ENCODE assay signal across 23 cellular contexts in genomic region chr2:194870974-194871535, GRCh38.
DNase-seq lines count a peak whose midpoint lies in the region; ATAC-seq, FAIRE-seq and TF ChIP-seq lines count a peak whose summit lies in the region.
"Had no signal": no experiment of that assay in that cellular context is flagged by ENCODE, and none has a peak within 500 bp of the region (broad histone marks: within the 10 kb centered on the region; RNA-seq: fewer than 3 reads in every experiment).

No MANE protein-coding gene starts in this region.

- H3K9me3 Mint-ChIP-seq in natural killer cell treated with Interleukin-12 subunit alpha and Interleukin-12 subunit beta and Interleukin-15 and Interleukin-18, amount 100 ng/mL, for 72 hours = peaks cover 3% of the 10 kb centered on the region
- H3K9me3 Mint-ChIP-seq: H9 had no signal

- no peak overlapping the region for H3K4me2 ChIP-seq in A549

- no peaks in the 10 kb centered on the region for H3K36me3 Mint-ChIP-seq in natural killer cell treated with Interleukin-12 subunit alpha and Interleukin-12 subunit beta and Interleukin-15 and Interleukin-18, amount 100 ng/mL, for 72 hours
- H3K36me3 Mint-ChIP-seq: CD4-positive, alpha-beta memory T cell had no signal

- no peak overlapping the region for H3K4me3 Mint-ChIP-seq in natural killer cell treated with Interleukin-12 subunit alpha and Interleukin-12 subunit beta and Interleukin-15 and Interleukin-18, amount 100 ng/mL, for 72 hours
- H3K4me3 Mint-ChIP-seq: CD4-positive, alpha-beta memory T cell; H9 had no signal

- H3K27ac Mint-ChIP-seq in natural killer cell treated with Interleukin-12 subunit alpha and Interleukin-12 subunit beta and Interleukin-15 and Interleukin-18, amount 100 ng/mL, for 72 hours = no peak overlapping the region
- H3K27ac Mint-ChIP-seq: CD4-positive, alpha-beta memory T cell; H9 had no signal

- no peaks in the 10 kb centered on the region for H3K9me3 ChIP-seq in A549

- CTCF ChIA-PET in A549 (lab: Yijun Ruan, JAX) = no interaction called here

- 78% methylated on average over 1 of the region's 1 CpG for WGBS in A549 (ENCODE audit: missing lambda C conversion rate)

- TF ChIP-seq RAD21 in A549 (conservative IDR thresholded peaks at IDR 0.05 in 1 of 2, IDR thresholded peaks at IDR 0.05 in 1 of 2) = no peak

- TF ChIP-seq POLR2A in A549 (IDR thresholded peaks at IDR 0.05; ENCODE audit: low read length) = no peak

- H3K27ac ChIP-seq in A549 = no peak overlapping the region
- H3K27ac ChIP-seq: 22Rv1 had no signal

- DNase-seq in DMS 273 (lab: John Stamatoyannopoulos, UW; ENCODE audit: unreplicated experiment) (peak; percentile 60), DMS 273 treated with DMSO at 0.1 percent for 48 hours (lab: John Stamatoyannopoulos, UW) (no peak), A549 (ENCODE audit: low read depth in 1 of 2, low spot score in 1 of 2) (no peak), NCI-H524 treated with DMSO at 0.1 percent for 48 hours (lab: John Stamatoyannopoulos, UW) (peak; percentile 90)
- DNase-seq in activated naive CD4-positive, alpha-beta T cell (lab: John Stamatoyannopoulos, UW) = no peak
- DNase-seq in natural killer cell treated with Interleukin-12 subunit alpha and Interleukin-12 subunit beta and Interleukin-15 and Interleukin-18, amount 100 ng/mL, for 72 hours (ENCODE audit: low spot score) = no peak
- DNase-seq: Calu3; CD4-positive, alpha-beta memory T cell; GF-D8; H9; IMR-90; Karpas-422; MM.1S; NCI-H1092 treated with DMSO at 0.1 percent for 48 hours; NCI-H510A; RPMI8226; SIG-M5; T-helper 2 cell had no signal

- no peaks in the 10 kb centered on the region for H3K27me3 Mint-ChIP-seq in natural killer cell treated with Interleukin-12 subunit alpha and Interleukin-12 subunit beta and Interleukin-15 and Interleukin-18, amount 100 ng/mL, for 72 hours
- H3K27me3 Mint-ChIP-seq: CD4-positive, alpha-beta memory T cell had no signal

- ATAC-seq in A549 (no peak), HG03280 (IDR thresholded peaks at IDR 0.05; ENCODE audit: unreplicated experiment) (peak; percentile 58), HG03039 (IDR thresholded peaks at IDR 0.05; ENCODE audit: unreplicated experiment) (no peak)
- no peak for ATAC-seq in natural killer cell treated with Interleukin-12 subunit alpha and Interleukin-12 subunit beta and Interleukin-15 and Interleukin-18, amount 100 ng/mL, for 72 hours

- TF ChIP-seq CTCF in A549 (IDR thresholded peaks at IDR 0.05) = no peak

- POLR2A ChIA-PET in A549 (lab: Yijun Ruan, JAX) = no interaction called here

- TF ChIP-seq EP300 in A549 (IDR thresholded peaks at IDR 0.05) = no peak

- H3K4me1 ChIP-seq in A549 = no peaks in the 10 kb centered on the region

- FAIRE-seq in A549 (lab: Jason Lieb, UNC) = no peak
- FAIRE-seq: GM12892, GM19239 had no signal

- H3K4me1 Mint-ChIP-seq in natural killer cell treated with Interleukin-12 subunit alpha and Interleukin-12 subunit beta and Interleukin-15 and Interleukin-18, amount 100 ng/mL, for 72 hours (ENCODE audit: low read depth in 2 of 2) = no peaks in the 10 kb centered on the region

- H3K4me3 ChIP-seq in A549 = no peak overlapping the region

TF ChIP-seq in A549, 52 proteins besides CTCF, POLR2A, EP300 and RAD21:
- peak; percentile 46 for TF ChIP-seq MAFK (IDR thresholded peaks at IDR 0.05; ENCODE audit: partially characterized antibody)
- TF ChIP-seq FOSL2 (IDR thresholded peaks at IDR 0.05) = no peak
- TF ChIP-seq FOSL2 (CRISPR knock-in tag; IDR thresholded peaks at IDR 0.05) = no peak
- no peak for TF ChIP-seq HOXB5 (CRISPR knock-in tag; IDR thresholded peaks at IDR 0.05)
- TF ChIP-seq NR3C1 (IDR thresholded peaks at IDR 0.05) = no peak
- no peak for TF ChIP-seq BCL3 (IDR thresholded peaks at IDR 0.05)
- TF ChIP-seq, protein P1, sequence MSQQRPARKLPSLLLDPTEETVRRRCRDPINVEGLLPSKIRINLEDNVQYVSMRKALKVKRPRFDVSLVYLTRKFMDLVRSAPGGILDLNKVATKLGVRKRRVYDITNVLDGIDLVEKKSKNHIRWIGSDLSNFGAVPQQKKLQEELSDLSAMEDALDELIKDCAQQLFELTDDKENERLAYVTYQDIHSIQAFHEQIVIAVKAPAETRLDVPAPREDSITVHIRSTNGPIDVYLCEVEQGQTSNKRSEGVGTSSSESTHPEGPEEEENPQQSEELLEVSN (IDR thresholded peaks at IDR 0.05; ENCODE audit: borderline replicate concordance, low read depth) = no peak

Comparison
In these comparisons a context has a peak if more than half of its experiments do, and no peak if none do; other contexts are left out.
1. DNase-seq: peak in DMS 273 (single experiment) and NCI-H524 treated with DMSO at 0.1 percent for 48 hours (single experiment); none in DMS 273 treated with DMSO at 0.1 percent for 48 hours (single experiment), A549 (0 of 2), activated naive CD4-positive, alpha-beta T cell (0 of 4) and natural killer cell treated with Interleukin-12 subunit alpha and Interleukin-12 subunit beta and Interleukin-15 and Interleukin-18, amount 100 ng/mL, for 72 hours (single experiment).